8 cellular contexts compared by ENCODE assay signal in genomic region chr12:45990468-45991288, GRCh38. TPM values are rescaled to one million over a fixed set of nuclear protein-coding genes. Genes with fewer than 3 reads are reported as not detected.
DNase-seq lines count a peak whose midpoint lies in the region; ATAC-seq and TF ChIP-seq lines count a peak whose summit lies in the region.

Gene SCAF11 (minus strand): TSS chr12:45990574. CDS start chr12:45964167, 26,407 bp downstream.

- DNase-seq in NCI-H187 (lab: John Stamatoyannopoulos, UW) (peak; percentile 100), T-helper 2 cell (peak; percentile 100), left ventricle myocardium superior (peak; percentile 100), prostate gland (ENCODE audit: low spot score) (peak; percentile 100)

- peak; percentile 98 to 100 (median 100) for TF ChIP-seq CTCF in prostate gland (IDR thresholded peaks at IDR 0.05)

- H3K27ac ChIP-seq in angular gyrus (ENCODE audit: low read depth, low read length) (peak within 1 kb of the TSS; percentile 98), prostate gland (peak within 1 kb of the TSS; percentile 98 to 99), urinary bladder (ENCODE audit: low read depth) (peak within 1 kb of the TSS; percentile 98)

- WGBS in prostate gland = 0% methylated on average over 54 of the region's 54 CpGs
- under 1% methylated on average over 54 of the region's 54 CpGs for WGBS in urinary bladder

- no peaks in the 10 kb centered on the region for H3K36me3 ChIP-seq in prostate gland
- no peaks in the 10 kb centered on the region for H3K36me3 ChIP-seq in urinary bladder (ENCODE audit: insufficient read depth)

- H3K4me3 ChIP-seq in prostate gland = peak within 1 kb of the TSS; percentile 73 to 79
- H3K4me3 ChIP-seq in urinary bladder (ENCODE audit: low read depth, low read length) = peak within 1 kb of the TSS; percentile 56

- ATAC-seq in GM18499 (IDR thresholded peaks at IDR 0.05; ENCODE audit: insufficient read depth, unreplicated experiment) (peak; percentile 56), HG02943 (IDR thresholded peaks at IDR 0.05; ENCODE audit: low read depth, unreplicated experiment) (peak; percentile 75), left ventricle myocardium superior (peak; percentile 92)

- no peaks in the 10 kb centered on the region for H3K9me3 ChIP-seq in prostate gland

- H3K4me1 ChIP-seq in prostate gland (replicated peaks) (peaks cover 7% of the 10 kb centered on the region), urinary bladder (ENCODE audit: insufficient read depth) (peaks cover 3% of the 10 kb centered on the region)

- H3K27me3 ChIP-seq in prostate gland (replicated peaks; ENCODE audit: insufficient read depth) = no peaks in the 10 kb centered on the region

- intact Hi-C loops in left ventricle myocardium superior (cut with micrococcal nuclease) = no loop called here
- intact Hi-C loops in prostate gland (cut with DNase I) = loop anchor here (2.0 to 10.0 kb wide), 5 partner anchors 226 to 773 kb away; partner anchors contain the start of genes ANO6 and SLC38A2

- TF ChIP-seq POLR2A in prostate gland (IDR thresholded peaks at IDR 0.05) = peak; percentile 55

RNA-seq across cellular contexts. Expression of gene SCAF11, which starts in this region (rescaled TPM):
- 79.9 TPM for total RNA-seq in left ventricle myocardium superior
- 100 to 1,000 TPM; 144 to 171 TPM for total RNA-seq in prostate gland
- 214 TPM for total RNA-seq in urinary bladder
- 31.6 TPM for polyA plus RNA-seq in urinary bladder

Comparison
In these comparisons a context has a peak if more than half of its experiments do, and no peak if none do; other contexts are left out.
1. Peak in every context shown above with its lines: DNase-seq, ATAC-seq, H3K4me3 ChIP-seq and H3K27ac ChIP-seq.